Comparison of ENCODE assay signal across 16 cellular contexts in genomic region chr15:77604973-77605372, GRCh38. TPM values are rescaled to one million over a fixed set of nuclear protein-coding genes. Genes with fewer than 3 reads are reported as not detected.
A peak's percentile ranks its signal among the peaks of the same experiment; 100 is the strongest.
DNase-seq lines count a peak whose midpoint lies in the region; ATAC-seq and TF ChIP-seq lines count a peak whose summit lies in the region.
"Had no signal": no experiment of that assay in that cellular context is flagged by ENCODE, and none has a peak within 500 bp of the region (broad histone marks: within the 10 kb centered on the region; RNA-seq: fewer than 3 reads in every experiment).

No MANE protein-coding gene starts in this region.

- TF ChIP-seq CTCF in CD8-positive, alpha-beta T cell (IDR thresholded peaks at IDR 0.05), result no peak
- no peak for TF ChIP-seq CTCF in hepatocyte (IDR thresholded peaks at IDR 0.05; ENCODE audit: poor library complexity)
- no peak for TF ChIP-seq CTCF in neural crest cell (conservative IDR thresholded peaks at IDR 0.05)
- no peak for TF ChIP-seq CTCF in GM20000 (IDR thresholded peaks at IDR 0.05; ENCODE audit: extremely low read depth, missing control alignments)

- H4K20me1 ChIP-seq in hepatocyte (ENCODE audit: insufficient read depth, poor library complexity, severe bottlenecking), result no peaks in the 10 kb centered on the region

- no peaks in the 10 kb centered on the region for H3K9me3 Mint-ChIP-seq in CD8-positive, alpha-beta T cell
- H3K9me3 Mint-ChIP-seq in neural crest cell, result no peaks in the 10 kb centered on the region

- no peak for DNase-seq in CD8-positive, alpha-beta T cell
- DNase-seq in T-helper 17 cell (no peak), hepatocyte (ENCODE audit: low spot score) (no peak), neural crest cell (ENCODE audit: low read depth, low spot score) (no peak), GM20000 (ENCODE audit: low spot score) (no peak), MG63 (no peak)
- no peak for DNase-seq in activated CD8-positive, alpha-beta memory T cell treated with anti-CD3 and anti-CD28 coated beads, Interleukin-2, amount 50 U/mL, for 48 hours
- DNase-seq: amniotic stem cell, Caco-2, OCI-M1, uterus had no signal

- no peaks in the 10 kb centered on the region for H3K9me3 ChIP-seq in CD8-positive, alpha-beta T cell (ENCODE audit: low read length)
- no peaks in the 10 kb centered on the region for H3K9me3 ChIP-seq in T-helper 17 cell (ENCODE audit: control insufficient read depth, low read length, poor library complexity, severe bottlenecking)
- H3K9me3 ChIP-seq in hepatocyte (ENCODE audit: low read depth), result no peaks in the 10 kb centered on the region
- H3K9me3 ChIP-seq in MG63, result no peaks in the 10 kb centered on the region
- H3K9me3 ChIP-seq: Caco-2, uterus had no signal

- no peaks in the 10 kb centered on the region for H3K36me3 ChIP-seq in CD8-positive, alpha-beta T cell (ENCODE audit: insufficient read depth, low read length)
- no peaks in the 10 kb centered on the region for H3K36me3 ChIP-seq in hepatocyte (replicated peaks; ENCODE audit: insufficient read depth, low read depth)
- H3K36me3 ChIP-seq in MG63, result no peaks in the 10 kb centered on the region
- H3K36me3 ChIP-seq: uterus had no signal

- peaks cover 9% of the 10 kb centered on the region for H3K4me1 Mint-ChIP-seq in CD8-positive, alpha-beta T cell (ENCODE audit: low read depth)
- H3K4me1 Mint-ChIP-seq in T-helper 17 cell (peaks cover 10% of the 10 kb centered on the region), neural crest cell (peaks cover 81% of the 10 kb centered on the region)

- no peaks in the 10 kb centered on the region for H3K9me2 ChIP-seq in hepatocyte (replicated peaks; ENCODE audit: insufficient read depth)

- no peaks in the 10 kb centered on the region for H3K27me3 ChIP-seq in CD8-positive, alpha-beta T cell (ENCODE audit: insufficient read depth, low read length)
- H3K27me3 ChIP-seq in hepatocyte (no peaks in the 10 kb centered on the region), MG63 (no peaks in the 10 kb centered on the region)
- H3K27me3 ChIP-seq: uterus had no signal

- CTCF ChIA-PET in CD8-positive, alpha-beta T cell (lab: Charles Lee), result no interaction called here

- POLR2A ChIA-PET in CD8-positive, alpha-beta T cell (lab: Charles Lee), result no interaction called here

- no peak overlapping the region for H3K27ac Mint-ChIP-seq in CD8-positive, alpha-beta T cell
- H3K27ac Mint-ChIP-seq in T-helper 17 cell (no peak overlapping the region), neural crest cell (ENCODE audit: unreplicated experiment) (peak overlapping the region; percentile 13)

- WGBS in hepatocyte (ENCODE audit: low lambda C conversion rate, missing lambda C conversion rate), result 73% methylated on average over 2 of the region's 2 CpGs

- no peak for ATAC-seq in CD8-positive, alpha-beta T cell
- no peak for ATAC-seq in T-helper 17 cell
- ATAC-seq in GM18870 (IDR thresholded peaks at IDR 0.05; ENCODE audit: unreplicated experiment), result no peak
- ATAC-seq: activated CD4-positive, CD25-positive, alpha-beta regulatory T cell treated with anti-CD3 and anti-CD28 coated beads, Interleukin-2, amount 50 U/mL, for 24 hours had no signal

- H3K4me3 Mint-ChIP-seq in CD8-positive, alpha-beta T cell, result peak overlapping the region; percentile 66
- H3K4me3 Mint-ChIP-seq in T-helper 17 cell (peak overlapping the region; percentile 79), neural crest cell (peak overlapping the region; percentile 56)

- H3K4me1 ChIP-seq in CD8-positive, alpha-beta T cell (ENCODE audit: insufficient read depth, low read length), result peaks cover 5% of the 10 kb centered on the region
- peaks cover 26% of the 10 kb centered on the region for H3K4me1 ChIP-seq in hepatocyte (ENCODE audit: insufficient read depth)
- H3K4me1 ChIP-seq: Caco-2, parathyroid adenoma had no signal

- no peak overlapping the region for H3K27ac ChIP-seq in CD8-positive, alpha-beta T cell (ENCODE audit: low read depth, low read length)
- no peak overlapping the region for H3K27ac ChIP-seq in hepatocyte
- H3K27ac ChIP-seq: parathyroid adenoma, uterus had no signal

- H3K36me3 Mint-ChIP-seq in CD8-positive, alpha-beta T cell, result no peaks in the 10 kb centered on the region
- H3K36me3 Mint-ChIP-seq in T-helper 17 cell (ENCODE audit: low read depth), result peaks cover 4% of the 10 kb centered on the region
- H3K36me3 Mint-ChIP-seq in neural crest cell (ENCODE audit: low read depth), result no peaks in the 10 kb centered on the region

- H3K79me2 ChIP-seq in hepatocyte, result no peaks in the 10 kb centered on the region
- H3K79me2 ChIP-seq: parathyroid adenoma had no signal

- no peak overlapping the region for H3K4me3 ChIP-seq in CD8-positive, alpha-beta T cell (ENCODE audit: low read depth, low read length)
- H3K4me3 ChIP-seq in hepatocyte (no peak overlapping the region), MG63 (no peak overlapping the region)
- H3K4me3 ChIP-seq: uterus had no signal

- intact Hi-C loops in CD8-positive, alpha-beta T cell (cut with DNase I, micrococcal nuclease), result no loop called here

- no peak overlapping the region for H2AFZ ChIP-seq in hepatocyte
- H2AFZ ChIP-seq: parathyroid adenoma had no signal

- H3K4me2 ChIP-seq in hepatocyte, result peak overlapping the region; percentile 68

- H3K27me3 Mint-ChIP-seq in CD8-positive, alpha-beta T cell (ENCODE audit: low read depth), result peaks cover 5% of the 10 kb centered on the region
- H3K27me3 Mint-ChIP-seq in T-helper 17 cell (peaks cover 37% of the 10 kb centered on the region), neural crest cell (ENCODE audit: low read depth) (no peaks in the 10 kb centered on the region)

RNA-seq across cellular contexts. Expression of gene LINGO1, which starts 27.7 kb away (rescaled TPM):
- total RNA-seq in CD8-positive, alpha-beta T cell, result not detected
- total RNA-seq in T-helper 17 cell (not detected), hepatocyte (3.3 and 4.3 TPM in 2 replicates), neural crest cell (31.0 and 36.8 TPM in 2 replicates)
- polyA plus RNA-seq in hepatocyte, result 5.1 and 8.1 TPM in 2 replicates
- total RNA-seq in MG63 (2014; rRNA removed; shearing (Covaris generic); ENCODE audit: low replicate concordance), result 0.44 TPM in 1 of 2 replicates, not detected in the other
- total RNA-seq: mononuclear cell; T-helper 2 cell treated with Interferon-gamma antibody and Interleukin-4, amounts not matched to agents 100 ng/mL and 5 ng/mL, for 36 hours had no signal
